Comparison of ENCODE assay signal across 19 cellular contexts in the genomic region with DNA sequence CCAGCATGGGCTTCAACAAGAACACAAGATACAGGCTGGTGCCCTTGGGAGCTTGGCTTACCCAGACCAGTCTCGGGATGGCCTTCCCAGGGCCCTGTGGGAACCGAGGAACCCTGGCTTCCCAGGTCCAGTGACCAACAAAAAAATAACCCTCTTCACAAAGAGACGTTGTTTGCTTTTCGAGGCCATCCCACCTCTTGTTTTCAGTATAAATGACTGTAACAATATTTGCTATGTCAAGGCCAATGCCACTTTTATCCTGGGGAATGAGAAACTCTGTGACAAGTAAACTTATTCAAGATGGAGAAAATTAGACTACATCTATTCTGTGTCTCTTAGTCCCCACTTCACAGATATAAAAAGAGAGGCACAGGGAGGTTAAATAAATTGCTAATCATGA.
A peak's percentile ranks its signal among the peaks of the same experiment; 100 is the strongest.
DNase-seq lines count a peak whose midpoint lies in the region; TF ChIP-seq lines count a peak whose summit lies in the region.
"Had no signal": no experiment of that assay in that cellular context is flagged by ENCODE, and none has a peak within 500 bp of the region (broad histone marks: within the 10 kb centered on the region; RNA-seq: fewer than 3 reads in every experiment).

No MANE protein-coding gene starts in this region.

- TF ChIP-seq CTCF in fibroblast of lung (conservative IDR thresholded peaks at IDR 0.05 in 1 of 2, IDR thresholded peaks at IDR 0.05 in 1 of 2; ENCODE audit: low read depth in 1 of 2, low read length in 2 of 2) (no peak), progenitor cell of endocrine pancreas (IDR thresholded peaks at IDR 0.05; ENCODE audit: unreplicated experiment) (no peak)

- H3K27ac ChIP-seq in fibroblast of lung (ENCODE audit: insufficient read depth, low read length) = peak overlapping the region; percentile 71
- H3K27ac ChIP-seq: 22Rv1, BLaER1, C4-2B, GM23248 had no signal

- H3K4me3 ChIP-seq in fibroblast of lung (replicated peaks in 1 of 4; ENCODE audit: control extremely low read depth in 1 of 4, insufficient read depth in 1 of 4, low read depth in 3 of 4, low read length in 4 of 4) = no peak overlapping the region
- H3K4me3 ChIP-seq: BLaER1, GM12878, GM23248 had no signal

- H3K4me3 Mint-ChIP-seq in progenitor cell of endocrine pancreas (ENCODE audit: low read depth) = no peak overlapping the region
- no peak overlapping the region for H3K4me3 Mint-ChIP-seq in immature natural killer cell
- H3K4me3 Mint-ChIP-seq: B cell; CD4-positive, CD25-positive, alpha-beta regulatory T cell; CD8-positive, alpha-beta T cell had no signal

- H3K36me3 Mint-ChIP-seq in progenitor cell of endocrine pancreas (ENCODE audit: insufficient read depth) = peaks cover 3% of the 10 kb centered on the region
- H3K36me3 Mint-ChIP-seq in immature natural killer cell = peaks cover 0 to 3% (median 0%) of the 10 kb centered on the region in 3 donors
- H3K36me3 Mint-ChIP-seq: CD4-positive, CD25-positive, alpha-beta regulatory T cell; CD8-positive, alpha-beta T cell had no signal

- H4K20me1 ChIP-seq in fibroblast of lung (ENCODE audit: control insufficient read depth, extremely low read depth, insufficient read depth, low read length) = no peaks in the 10 kb centered on the region
- H4K20me1 ChIP-seq: BLaER1 had no signal

- no peak overlapping the region for H2AFZ ChIP-seq in fibroblast of lung (ENCODE audit: low read length)
- H2AFZ ChIP-seq: GM23248 had no signal

- no peaks in the 10 kb centered on the region for H3K27me3 ChIP-seq in fibroblast of lung (ENCODE audit: control insufficient read depth, insufficient read depth, low read length)
- H3K27me3 ChIP-seq: BLaER1 had no signal

- H3K9me3 Mint-ChIP-seq in progenitor cell of endocrine pancreas (ENCODE audit: low read depth) (peaks cover under 1% of the 10 kb centered on the region), immature natural killer cell (peaks cover 0 to 2% (median 0%) of the 10 kb centered on the region in 6 donors)
- H3K9me3 Mint-ChIP-seq: CD8-positive, alpha-beta T cell had no signal

- H3K9ac ChIP-seq in fibroblast of lung (ENCODE audit: insufficient read depth, low read length) = no peak overlapping the region
- H3K9ac ChIP-seq: BLaER1, GM23248 had no signal

- peak; percentile 53 for DNase-seq in DMS53 (lab: John Stamatoyannopoulos, UW)
- DNase-seq in DMS53 treated with DMSO at 0.1 percent for 48 hours (lab: John Stamatoyannopoulos, UW; ENCODE audit: unreplicated experiment) = no peak
- DNase-seq in fibroblast of lung (ENCODE audit: low read depth in 2 of 2) = no peak
- no peak for DNase-seq in progenitor cell of endocrine pancreas (ENCODE audit: low spot score, unreplicated experiment)
- DNase-seq in NCI-H1092 treated with DMSO at 0.1 percent for 48 hours (lab: John Stamatoyannopoulos, UW) = no peak
- no peak for DNase-seq in immature natural killer cell
- DNase-seq: CD4-positive, CD25-positive, alpha-beta regulatory T cell; CD8-positive, alpha-beta T cell; DMS 273 treated with DMSO at 0.1 percent for 48 hours; DND-41; GDM1; GM23248; H7; HCEC 1CT had no signal

- no peaks in the 10 kb centered on the region for H3K9me3 ChIP-seq in fibroblast of lung (ENCODE audit: control insufficient read depth, insufficient read depth, low read depth, low read length)
- H3K9me3 ChIP-seq: BLaER1 had no signal

- H3K4me1 ChIP-seq in fibroblast of lung (ENCODE audit: control insufficient read depth, extremely low read depth, insufficient read depth, low read length) = peaks cover 15% of the 10 kb centered on the region

- H3K4me1 Mint-ChIP-seq in progenitor cell of endocrine pancreas (ENCODE audit: low read depth) (peaks cover 36% of the 10 kb centered on the region), immature natural killer cell (no peaks in the 10 kb centered on the region)
- H3K4me1 Mint-ChIP-seq: B cell; CD4-positive, CD25-positive, alpha-beta regulatory T cell had no signal

- no peak overlapping the region for H3K4me2 ChIP-seq in fibroblast of lung (ENCODE audit: extremely low read depth, insufficient read depth, low read length)
- H3K4me2 ChIP-seq: BLaER1 had no signal

- H3K36me3 ChIP-seq in fibroblast of lung (ENCODE audit: control insufficient read depth, insufficient read depth, low read length) = no peaks in the 10 kb centered on the region
- H3K36me3 ChIP-seq: BLaER1 had no signal

- H3K79me2 ChIP-seq in fibroblast of lung (ENCODE audit: control insufficient read depth, insufficient read depth, low read length) = no peaks in the 10 kb centered on the region

- peaks cover 4% of the 10 kb centered on the region for H3K27me3 Mint-ChIP-seq in progenitor cell of endocrine pancreas
- peaks cover 2 to 7% (median 5%) of the 10 kb centered on the region in 3 donors for H3K27me3 Mint-ChIP-seq in immature natural killer cell (ENCODE audit: low read depth in 3 of 3)
- H3K27me3 Mint-ChIP-seq: B cell had no signal

- H3K27ac Mint-ChIP-seq in progenitor cell of endocrine pancreas (peak overlapping the region; percentile 10), immature natural killer cell (no peak overlapping the region)
- H3K27ac Mint-ChIP-seq: B cell; CD4-positive, CD25-positive, alpha-beta regulatory T cell; CD8-positive, alpha-beta T cell had no signal
